Comparison of ENCODE assay signal across 1 cellular context in the genomic region with DNA sequence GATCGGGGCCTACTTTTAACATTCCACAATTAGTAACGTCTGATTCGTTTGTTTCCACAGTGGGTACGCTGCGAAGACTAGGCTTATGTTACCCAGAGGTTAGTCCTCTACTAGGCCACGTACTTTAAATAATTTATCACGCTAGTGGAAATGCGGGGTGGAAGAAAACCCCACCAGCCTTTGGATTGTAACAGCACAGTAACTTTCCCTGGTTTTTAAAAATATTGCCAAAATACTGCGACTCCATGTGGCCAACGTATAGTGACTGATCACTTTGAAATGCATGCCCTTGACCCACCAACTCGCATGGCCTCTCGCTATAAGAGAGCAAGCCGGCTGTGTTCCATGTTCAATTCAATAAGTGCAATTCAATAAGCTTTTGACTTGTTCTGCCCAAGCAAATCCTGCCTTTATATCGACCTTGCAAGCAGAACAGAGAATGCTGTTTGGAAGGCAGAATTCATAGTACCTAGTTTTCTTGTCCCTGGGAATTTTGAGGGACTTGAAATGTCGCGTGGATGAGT.
TF ChIP-seq lines count a peak whose summit lies in the region.

No MANE protein-coding gene starts in this region.

TF ChIP-seq in SK-N-SH treated with all-trans-retinoic acid at 6 μM for 48 hours, 23 proteins besides CTCF, POLR2A, EP300 and RAD21 (continued from another document):
- TF ChIP-seq, protein P1, sequence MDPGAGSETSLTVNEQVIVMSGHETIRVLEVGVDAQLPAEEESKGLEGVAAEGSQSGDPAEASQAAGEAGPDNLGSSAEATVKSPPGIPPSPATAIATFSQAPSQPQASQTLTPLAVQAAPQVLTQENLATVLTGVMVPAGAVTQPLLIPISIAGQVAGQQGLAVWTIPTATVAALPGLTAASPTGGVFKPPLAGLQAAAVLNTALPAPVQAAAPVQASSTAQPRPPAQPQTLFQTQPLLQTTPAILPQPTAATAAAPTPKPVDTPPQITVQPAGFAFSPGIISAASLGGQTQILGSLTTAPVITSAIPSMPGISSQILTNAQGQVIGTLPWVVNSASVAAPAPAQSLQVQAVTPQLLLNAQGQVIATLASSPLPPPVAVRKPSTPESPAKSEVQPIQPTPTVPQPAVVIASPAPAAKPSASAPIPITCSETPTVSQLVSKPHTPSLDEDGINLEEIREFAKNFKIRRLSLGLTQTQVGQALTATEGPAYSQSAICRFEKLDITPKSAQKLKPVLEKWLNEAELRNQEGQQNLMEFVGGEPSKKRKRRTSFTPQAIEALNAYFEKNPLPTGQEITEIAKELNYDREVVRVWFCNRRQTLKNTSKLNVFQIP (CRISPR knock-in tag; IDR thresholded peaks at IDR 0.05; ENCODE audit: borderline replicate concordance, low read depth), result no peak
- TF ChIP-seq PPARA (CRISPR knock-in tag; IDR thresholded peaks at IDR 0.05; ENCODE audit: borderline replicate concordance) (no peak), SNAI2 (CRISPR knock-in tag; IDR thresholded peaks at IDR 0.05) (no peak), ZFP30 (CRISPR knock-in tag; IDR thresholded peaks at IDR 0.05) (no peak), CSDC2 (CRISPR knock-in tag; IDR thresholded peaks at IDR 0.05) (no peak), GLIS3 (CRISPR knock-in tag; IDR thresholded peaks at IDR 0.05) (no peak), ZNF565 (CRISPR knock-in tag; conservative IDR thresholded peaks at IDR 0.05; ENCODE audit: low read depth) (no peak), ZFP3 (CRISPR knock-in tag; IDR thresholded peaks at IDR 0.05) (no peak), ARNTL (CRISPR knock-in tag; IDR thresholded peaks at IDR 0.05; ENCODE audit: borderline replicate concordance, low read depth) (no peak), RARB (CRISPR knock-in tag; IDR thresholded peaks at IDR 0.05) (no peak), ZC3H10 (CRISPR knock-in tag; IDR thresholded peaks at IDR 0.05) (no peak), ZNF70 (CRISPR knock-in tag; IDR thresholded peaks at IDR 0.05) (no peak), ESRRG (CRISPR knock-in tag; IDR thresholded peaks at IDR 0.05) (no peak), ZNF8 (CRISPR knock-in tag; IDR thresholded peaks at IDR 0.05) (no peak)
- TF ChIP-seq, protein P2, sequence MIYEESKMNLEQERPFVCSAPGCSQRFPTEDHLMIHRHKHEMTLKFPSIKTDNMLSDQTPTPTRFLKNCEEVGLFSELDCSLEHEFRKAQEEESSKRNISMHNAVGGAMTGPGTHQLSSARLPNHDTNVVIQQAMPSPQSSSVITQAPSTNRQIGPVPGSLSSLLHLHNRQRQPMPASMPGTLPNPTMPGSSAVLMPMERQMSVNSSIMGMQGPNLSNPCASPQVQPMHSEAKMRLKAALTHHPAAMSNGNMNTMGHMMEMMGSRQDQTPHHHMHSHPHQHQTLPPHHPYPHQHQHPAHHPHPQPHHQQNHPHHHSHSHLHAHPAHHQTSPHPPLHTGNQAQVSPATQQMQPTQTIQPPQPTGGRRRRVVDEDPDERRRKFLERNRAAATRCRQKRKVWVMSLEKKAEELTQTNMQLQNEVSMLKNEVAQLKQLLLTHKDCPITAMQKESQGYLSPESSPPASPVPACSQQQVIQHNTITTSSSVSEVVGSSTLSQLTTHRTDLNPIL (CRISPR knock-in tag; IDR thresholded peaks at IDR 0.05; ENCODE audit: low read depth), result no peak
TF ChIP-seq in SK-N-SH treated with all-trans-retinoic acid at 6 μM for 48 hours: peak in this region for 0.
